In genomic region chr21:46092026-46092764, GRCh38 we compare ENCODE assay signal across 10 cellular contexts. TPM values are rescaled to one million over a fixed set of nuclear protein-coding genes. Genes with fewer than 3 reads are reported as not detected.
DNase-seq lines count a peak whose midpoint lies in the region; ATAC-seq and TF ChIP-seq lines count a peak whose summit lies in the region.
"Had no signal": no experiment of that assay in that cellular context is flagged by ENCODE, and none has a peak within 500 bp of the region (broad histone marks: within the 10 kb centered on the region; RNA-seq: fewer than 3 reads in every experiment).

No MANE protein-coding gene starts in this region.

- H3K4me1 ChIP-seq in sigmoid colon = peaks cover 0 to 66% (median 54%) of the 10 kb centered on the region in 4 donors

- CTCF ChIA-PET in activated CD8-positive, alpha-beta memory T cell treated with anti-CD3 and anti-CD28 coated beads, Interleukin-2, amount 10 ng/mL, durations not matched to agents 7 days and 5 days (lab: Charles Lee) = no interaction called here

- H3K27ac Mint-ChIP-seq in activated CD8-positive, alpha-beta memory T cell treated with anti-CD3 and anti-CD28 coated beads, Interleukin-2, amount 10 ng/mL, durations not matched to agents 7 days and 5 days = no peak overlapping the region
- no peak overlapping the region for H3K27ac Mint-ChIP-seq in stimulated activated naive B cell treated with anti-CD40 and anti-IgM and Interleukin-4, amounts not matched to agents 10 μg/mL and 1 μg/mL and 100 μg/mL, for 72 hours
- H3K27ac Mint-ChIP-seq: activated naive CD4-positive, alpha-beta T cell treated with anti-CD3 and anti-CD28 coated beads, Interleukin-2, amount 50 U/mL, for 72 hours had no signal

- peak in 2 of 4 donors; percentile 17 to 72 for TF ChIP-seq EP300 in sigmoid colon (IDR thresholded peaks at IDR 0.05)

- ATAC-seq in activated CD8-positive, alpha-beta memory T cell treated with anti-CD3 and anti-CD28 coated beads, Interleukin-2, amount 10 ng/mL, durations not matched to agents 7 days and 5 days = no peak
- peak; percentile 82 to 85 for ATAC-seq in left cardiac atrium
- no peak for ATAC-seq in stimulated activated naive B cell treated with anti-CD40 and anti-IgM and Interleukin-4, amounts not matched to agents 10 μg/mL and 1 μg/mL and 100 μg/mL, for 72 hours (replicated peaks)
- ATAC-seq: activated naive CD4-positive, alpha-beta T cell treated with anti-CD3 and anti-CD28 coated beads, Interleukin-2, amount 50 U/mL, for 72 hours had no signal

- DNase-seq in D341Med (ENCODE audit: low spot score) = peak; percentile 12
- DNase-seq in activated CD8-positive, alpha-beta memory T cell treated with anti-CD3 and anti-CD28 coated beads, Interleukin-2, amount 10 ng/mL, durations not matched to agents 7 days and 5 days = peak; percentile 26
- peak; percentile 72 for DNase-seq in left cardiac atrium
- peak; percentile 97 for DNase-seq in sigmoid colon
- DNase-seq in NCI-H69 (lab: John Stamatoyannopoulos, UW) = no peak
- no peak for DNase-seq in AML-193 (lab: John Stamatoyannopoulos, UW)
- DNase-seq in LoVo (ENCODE audit: low spot score) = no peak
- no peak for DNase-seq in stimulated activated naive B cell treated with anti-CD40 and anti-IgM and Interleukin-4, amounts not matched to agents 10 μg/mL and 1 μg/mL and 100 μg/mL, for 72 hours
- DNase-seq: NCI-H2081 had no signal

- H3K9me3 ChIP-seq in sigmoid colon = no peaks in the 10 kb centered on the region

- WGBS in sigmoid colon, 2 donors = 68 to 75% methylated on average over 23 of the region's 23 CpGs

- no peaks in the 10 kb centered on the region for H3K36me3 ChIP-seq in sigmoid colon

- peaks cover 14% of the 10 kb centered on the region for H3K9me3 Mint-ChIP-seq in activated CD8-positive, alpha-beta memory T cell treated with anti-CD3 and anti-CD28 coated beads, Interleukin-2, amount 10 ng/mL, durations not matched to agents 7 days and 5 days (ENCODE audit: low read depth)
- peaks cover 20 to 27% of the 10 kb centered on the region in 2 donors for H3K9me3 Mint-ChIP-seq in stimulated activated naive B cell treated with anti-CD40 and anti-IgM and Interleukin-4, amounts not matched to agents 10 μg/mL and 1 μg/mL and 100 μg/mL, for 72 hours

- peaks cover 7% of the 10 kb centered on the region for H3K4me1 Mint-ChIP-seq in activated CD8-positive, alpha-beta memory T cell treated with anti-CD3 and anti-CD28 coated beads, Interleukin-2, amount 10 ng/mL, durations not matched to agents 7 days and 5 days
- H3K4me1 Mint-ChIP-seq in stimulated activated naive B cell treated with anti-CD40 and anti-IgM and Interleukin-4, amounts not matched to agents 10 μg/mL and 1 μg/mL and 100 μg/mL, for 72 hours = peaks cover 0 to 1% of the 10 kb centered on the region in 2 donors

- H3K27ac ChIP-seq in sigmoid colon = peak overlapping the region; percentile 98 to 100 (median 99)

- H3K27me3 Mint-ChIP-seq in activated CD8-positive, alpha-beta memory T cell treated with anti-CD3 and anti-CD28 coated beads, Interleukin-2, amount 10 ng/mL, durations not matched to agents 7 days and 5 days = peaks cover 11% of the 10 kb centered on the region
- peaks cover 17 to 20% of the 10 kb centered on the region in 2 donors for H3K27me3 Mint-ChIP-seq in stimulated activated naive B cell treated with anti-CD40 and anti-IgM and Interleukin-4, amounts not matched to agents 10 μg/mL and 1 μg/mL and 100 μg/mL, for 72 hours

- peak; percentile 59 to 70 for TF ChIP-seq POLR2A in sigmoid colon (IDR thresholded peaks at IDR 0.05)

- no peak overlapping the region for H3K4me3 Mint-ChIP-seq in activated CD8-positive, alpha-beta memory T cell treated with anti-CD3 and anti-CD28 coated beads, Interleukin-2, amount 10 ng/mL, durations not matched to agents 7 days and 5 days
- no peak overlapping the region for H3K4me3 Mint-ChIP-seq in stimulated activated naive B cell treated with anti-CD40 and anti-IgM and Interleukin-4, amounts not matched to agents 10 μg/mL and 1 μg/mL and 100 μg/mL, for 72 hours

- peaks cover 8% of the 10 kb centered on the region for H3K36me3 Mint-ChIP-seq in activated CD8-positive, alpha-beta memory T cell treated with anti-CD3 and anti-CD28 coated beads, Interleukin-2, amount 10 ng/mL, durations not matched to agents 7 days and 5 days
- H3K36me3 Mint-ChIP-seq in stimulated activated naive B cell treated with anti-CD40 and anti-IgM and Interleukin-4, amounts not matched to agents 10 μg/mL and 1 μg/mL and 100 μg/mL, for 72 hours = no peaks in the 10 kb centered on the region

- H3K27me3 ChIP-seq in sigmoid colon = no peaks in the 10 kb centered on the region

- intact Hi-C loops in left cardiac atrium (cut with DNase I) = no loop called here
- intact Hi-C loops in sigmoid colon (cut with DNase I) = loop anchor here (2.0 kb wide), 1 partner anchor 69 kb away; no protein-coding TSS in a partner anchor

- TF ChIP-seq CTCF in sigmoid colon (IDR thresholded peaks at IDR 0.05) = no peak

- H3K4me3 ChIP-seq in sigmoid colon = peak overlapping the region in 3 of 4 donors; percentile 24 to 33 (median 31)

RNA-seq across cellular contexts. Expression of gene COL6A2, which starts 5.7 kb away (rescaled TPM):
- 10 to 100 TPM in 1 of 2 experiments, 1 to 10 TPM in 1; 5.0 to 17.9 TPM for total RNA-seq in activated CD8-positive, alpha-beta memory T cell treated with anti-CD3 and anti-CD28 coated beads, Interleukin-2, amount 10 ng/mL, durations not matched to agents 7 days and 5 days
- total RNA-seq in left cardiac atrium (100 to 1,000 TPM; 330 to 350 TPM), sigmoid colon (1,000 to 10,000 TPM in 2 of 4 donors, 100 to 1,000 TPM in 2; 570 to 1,745 (median 1,082) TPM)
- 100 to 1,000 TPM in 1 of 3 donors, 10 to 100 TPM in 2; 14.3 to 233 (median 37.8) TPM for polyA plus RNA-seq in sigmoid colon

Comparison
In these comparisons a context has a peak if more than half of its experiments do, and no peak if none do; other contexts are left out.
1. DNase-seq: peak in D341Med (single experiment), activated CD8-positive, alpha-beta memory T cell treated with anti-CD3 and anti-CD28 coated beads, Interleukin-2, amount 10 ng/mL, durations not matched to agents 7 days and 5 days (single experiment), left cardiac atrium (single experiment) and sigmoid colon (single experiment); none in NCI-H69 (single experiment), AML-193 (0 of 2), LoVo (single experiment) and stimulated activated naive B cell treated with anti-CD40 and anti-IgM and Interleukin-4, amounts not matched to agents 10 μg/mL and 1 μg/mL and 100 μg/mL, for 72 hours (single experiment).
2. ATAC-seq: peak in left cardiac atrium (2 of 2); none in activated CD8-positive, alpha-beta memory T cell treated with anti-CD3 and anti-CD28 coated beads, Interleukin-2, amount 10 ng/mL, durations not matched to agents 7 days and 5 days (single experiment) and stimulated activated naive B cell treated with anti-CD40 and anti-IgM and Interleukin-4, amounts not matched to agents 10 μg/mL and 1 μg/mL and 100 μg/mL, for 72 hours (0 of 2).
3. RNA of gene COL6A2, which starts 5.7 kb away (total RNA-seq): 570 to 1,745 TPM in sigmoid colon and 330 to 350 TPM in left cardiac atrium; 5.0 to 17.9 TPM in activated CD8-positive, alpha-beta memory T cell treated with anti-CD3 and anti-CD28 coated beads, Interleukin-2, amount 10 ng/mL, durations not matched to agents 7 days and 5 days; every median in the first group is over 10 times any median in the second.